ENCODE assay signal across 25 cellular contexts in the genomic region with DNA sequence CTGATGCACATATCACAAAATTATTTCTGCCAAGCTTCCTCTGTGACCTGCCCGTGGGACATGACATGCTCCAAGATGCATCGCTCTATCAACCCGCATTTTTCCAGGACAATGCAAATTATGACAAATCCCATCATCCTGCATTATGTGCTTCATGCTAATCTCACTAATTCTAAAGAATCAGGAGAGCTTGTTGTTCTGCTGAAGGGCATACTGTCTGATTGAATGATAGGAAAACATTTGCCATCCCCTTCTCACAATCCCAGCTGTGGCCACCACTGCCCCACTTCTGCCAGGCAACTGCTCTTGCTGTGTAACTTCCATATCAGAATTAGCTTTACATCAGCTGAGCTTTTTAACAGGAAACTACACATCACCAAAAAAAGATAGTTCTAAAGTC.
"Had no signal": no experiment of that assay in that cellular context is flagged by ENCODE, and none has a peak within 500 bp of the region (broad histone marks: within the 10 kb centered on the region; RNA-seq: fewer than 3 reads in every experiment).

No MANE protein-coding gene starts in this region.

- H3K9me3 Mint-ChIP-seq: activated CD4-positive, alpha-beta T cell treated with anti-CD3 and anti-CD28 coated beads, Interleukin-2, amount 10 ng/mL, durations not matched to agents 24 days and 14 days; activated T-helper 1 cell treated with anti-CD3 and anti-CD28 coated beads, Interleukin-12 subunit alpha, Interleukin-12 subunit beta, Interleukin-2, Interleukin-4 antibody, amounts not matched to agents 30 ng/mL and 10 ng/mL and 1 ng/mL, durations not matched to agents 14 hours and 24 hours and 36 hours; natural killer cell treated with Interleukin-12 subunit alpha and Interleukin-12 subunit beta and Interleukin-15 and Interleukin-18, amount 100 ng/mL, for 72 hours had no signal

- H3K36me3 ChIP-seq: breast epithelium, heart left ventricle, neutrophil, ovary, sigmoid colon, upper lobe of right lung, WERI-Rb-1 had no signal

- H3K27ac ChIP-seq: breast epithelium, heart left ventricle, neutrophil, ovary, sigmoid colon, upper lobe of right lung, WERI-Rb-1 had no signal

- H3K4me1 Mint-ChIP-seq: activated CD4-positive, alpha-beta T cell treated with anti-CD3 and anti-CD28 coated beads, Interleukin-2, amount 10 ng/mL, durations not matched to agents 24 days and 14 days; stimulated activated memory B cell treated with anti-CD40 and anti-IgM and Interleukin-4, amounts not matched to agents 10 μg/mL and 1 μg/mL and 100 μg/mL, for 72 hours; stimulated activated naive CD8-positive, alpha-beta T cell treated with anti-CD3 and anti-CD28 coated beads, Interleukin-15, amount 100 ng/mL, for 72 hours had no signal

- H3K4me1 ChIP-seq: breast epithelium, heart left ventricle, upper lobe of right lung had no signal

- H3K27ac Mint-ChIP-seq: activated CD4-positive, alpha-beta memory T cell treated with anti-CD3 and anti-CD28 coated beads for 36 hours; activated CD4-positive, alpha-beta T cell treated with anti-CD3 and anti-CD28 coated beads, Interleukin-2, amount 10 ng/mL, durations not matched to agents 24 days and 14 days; activated T-helper 1 cell treated with anti-CD3 and anti-CD28 coated beads, Interleukin-12 subunit alpha, Interleukin-12 subunit beta, Interleukin-2, Interleukin-4 antibody, amounts not matched to agents 30 ng/mL and 10 ng/mL and 1 ng/mL, durations not matched to agents 14 hours and 24 hours and 36 hours; endodermal cell; natural killer cell treated with Interleukin-12 subunit alpha and Interleukin-12 subunit beta and Interleukin-15 and Interleukin-18, amount 100 ng/mL, for 72 hours; progenitor cell of endocrine pancreas; stimulated activated memory B cell treated with anti-CD40 and anti-IgM and Interleukin-4, amounts not matched to agents 10 μg/mL and 1 μg/mL and 100 μg/mL, for 72 hours had no signal

- H3K27me3 ChIP-seq: breast epithelium, heart left ventricle, ovary, sigmoid colon, upper lobe of right lung had no signal

- DNase-seq: activated CD4-positive, alpha-beta memory T cell treated with anti-CD3 and anti-CD28 coated beads for 36 hours; activated CD4-positive, alpha-beta T cell treated with anti-CD3 and anti-CD28 coated beads, Interleukin-2, amount 10 ng/mL, durations not matched to agents 24 days and 14 days; activated CD4-positive, CD25-positive, alpha-beta regulatory T cell treated with anti-CD3 and anti-CD28 coated beads, Interleukin-2, amount 50 U/mL, for 72 hours; activated CD8-positive, alpha-beta memory T cell treated with anti-CD3 and anti-CD28 coated beads, Interleukin-2, amount 50 U/mL, for 4 hours; activated effector memory CD4-positive, alpha-beta T cell treated with anti-CD3 and anti-CD28 coated beads, Interleukin-2, amount 50 U/mL, for 16 hours; activated naive CD4-positive, alpha-beta T cell treated with anti-CD3 and anti-CD28 coated beads, Interleukin-2, amount 50 U/mL, for 16 hours; activated T-cell treated with anti-CD3 and anti-CD28 coated beads, Interleukin-2, amount 50 U/mL, for 1 hour; central memory CD4-positive, alpha-beta T cell; endodermal cell; heart left ventricle; ovary; sigmoid colon; stimulated activated CD4-positive, alpha-beta T cell treated with anti-CD3 and anti-CD28 coated beads, Interleukin-1b, Interleukin-23, amount 100 ng/mL, for 48 hours; stimulated activated CD4-positive, alpha-beta T cell treated with anti-CD3 and anti-CD28 coated beads, Interleukin-4, amount 100 ng/mL, for 4 hours; stimulated activated CD8-positive, alpha-beta memory T cell treated with anti-CD3 and anti-CD28 coated beads, Interleukin-4, amount 100 ng/mL, for 48 hours; stimulated activated naive CD8-positive, alpha-beta T cell treated with anti-CD3 and anti-CD28 coated beads, Interleukin-15, amount 100 ng/mL, for 72 hours; T-helper 9 cell; upper lobe of right lung had no signal

- H3K4me3 Mint-ChIP-seq: activated CD4-positive, alpha-beta memory T cell treated with anti-CD3 and anti-CD28 coated beads for 36 hours; activated CD4-positive, alpha-beta T cell treated with anti-CD3 and anti-CD28 coated beads, Interleukin-2, amount 10 ng/mL, durations not matched to agents 24 days and 14 days; activated T-helper 1 cell treated with anti-CD3 and anti-CD28 coated beads, Interleukin-12 subunit alpha, Interleukin-12 subunit beta, Interleukin-2, Interleukin-4 antibody, amounts not matched to agents 30 ng/mL and 10 ng/mL and 1 ng/mL, durations not matched to agents 14 hours and 24 hours and 36 hours; endodermal cell; natural killer cell treated with Interleukin-12 subunit alpha and Interleukin-12 subunit beta and Interleukin-15 and Interleukin-18, amount 100 ng/mL, for 72 hours; stimulated activated memory B cell treated with anti-CD40 and anti-IgM and Interleukin-4, amounts not matched to agents 10 μg/mL and 1 μg/mL and 100 μg/mL, for 72 hours; stimulated activated naive CD8-positive, alpha-beta T cell treated with anti-CD3 and anti-CD28 coated beads, Interleukin-15, amount 100 ng/mL, for 72 hours had no signal

- ATAC-seq: natural killer cell treated with Interleukin-12 subunit alpha and Interleukin-12 subunit beta and Interleukin-15 and Interleukin-18, amount 100 ng/mL, for 72 hours; stimulated activated memory B cell treated with anti-CD40 and anti-IgM and Interleukin-4, amounts not matched to agents 10 μg/mL and 1 μg/mL and 100 μg/mL, for 72 hours; stimulated activated naive CD8-positive, alpha-beta T cell treated with anti-CD3 and anti-CD28 coated beads, Interleukin-15, amount 100 ng/mL, for 72 hours had no signal

- H3K36me3 Mint-ChIP-seq: activated CD4-positive, alpha-beta memory T cell treated with anti-CD3 and anti-CD28 coated beads for 36 hours; natural killer cell treated with Interleukin-12 subunit alpha and Interleukin-12 subunit beta and Interleukin-15 and Interleukin-18, amount 100 ng/mL, for 72 hours; stimulated activated memory B cell treated with anti-CD40 and anti-IgM and Interleukin-4, amounts not matched to agents 10 μg/mL and 1 μg/mL and 100 μg/mL, for 72 hours had no signal

- H3K27me3 Mint-ChIP-seq: activated CD4-positive, alpha-beta T cell treated with anti-CD3 and anti-CD28 coated beads, Interleukin-2, amount 10 ng/mL, durations not matched to agents 24 days and 14 days; natural killer cell treated with Interleukin-12 subunit alpha and Interleukin-12 subunit beta and Interleukin-15 and Interleukin-18, amount 100 ng/mL, for 72 hours; progenitor cell of endocrine pancreas; stimulated activated memory B cell treated with anti-CD40 and anti-IgM and Interleukin-4, amounts not matched to agents 10 μg/mL and 1 μg/mL and 100 μg/mL, for 72 hours; stimulated activated naive CD8-positive, alpha-beta T cell treated with anti-CD3 and anti-CD28 coated beads, Interleukin-15, amount 100 ng/mL, for 72 hours had no signal

- H3K9me3 ChIP-seq: breast epithelium, heart left ventricle, neutrophil, ovary, sigmoid colon, upper lobe of right lung had no signal

- H3K4me3 ChIP-seq: breast epithelium, heart left ventricle, ovary, sigmoid colon, upper lobe of right lung had no signal
